9 cellular contexts compared by ENCODE assay signal in the genomic region with DNA sequence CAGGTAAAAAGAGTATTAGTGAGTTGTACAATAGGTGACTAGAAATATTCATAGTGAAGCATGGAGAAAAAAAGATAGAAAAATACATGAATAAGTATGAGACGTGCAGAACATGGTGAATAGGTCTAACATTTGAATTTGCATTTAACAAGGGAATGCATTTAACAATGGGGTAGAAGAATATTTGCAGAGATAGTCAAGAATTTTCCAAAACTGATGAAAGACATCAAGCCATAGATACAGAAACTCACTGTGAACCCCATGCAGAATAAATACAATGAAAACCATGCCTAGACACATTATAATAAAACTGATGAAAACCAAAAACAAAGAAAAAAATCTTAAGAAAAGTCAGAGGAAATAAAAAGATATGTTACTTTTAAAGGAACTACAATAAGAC.
"Had no signal": no experiment of that assay in that cellular context is flagged by ENCODE, and none has a peak within 500 bp of the region (broad histone marks: within the 10 kb centered on the region; RNA-seq: fewer than 3 reads in every experiment).

No MANE protein-coding gene starts in this region.

- ATAC-seq: activated CD4-positive, alpha-beta T cell treated with anti-CD3 and anti-CD28 coated beads for 36 hours; activated CD4-positive, CD25-positive, alpha-beta regulatory T cell treated with anti-CD3 and anti-CD28 coated beads, Interleukin-2, amount 50 U/mL, for 24 hours; activated CD8-positive, alpha-beta memory T cell treated with anti-CD3 and anti-CD28 coated beads, Interleukin-2, amount 10 ng/mL, durations not matched to agents 7 days and 5 days; activated CD8-positive, alpha-beta T cell treated with anti-CD3 and anti-CD28 coated beads for 36 hours; activated CD8-positive, alpha-beta T cell treated with anti-CD3 and anti-CD28 coated beads, Interleukin-2, amount 10 ng/mL, durations not matched to agents 7 days and 5 days; T-helper 17 cell; WTC11 had no signal

- H3K27ac ChIP-seq: VCaP, WERI-Rb-1 had no signal

- H3K36me3 ChIP-seq: WERI-Rb-1 had no signal
